In genomic region chrX:104254442-104255115, GRCh38 we compare ENCODE assay signal across 12 cellular contexts. TPM values are rescaled to one million over a fixed set of nuclear protein-coding genes. Genes with fewer than 3 reads are reported as not detected.
DNase-seq lines count a peak whose midpoint lies in the region; ATAC-seq and TF ChIP-seq lines count a peak whose summit lies in the region.
"Had no signal": no experiment of that assay in that cellular context is flagged by ENCODE, and none has a peak within 500 bp of the region (broad histone marks: within the 10 kb centered on the region; RNA-seq: fewer than 3 reads in every experiment).

Gene ESX1, minus strand, starts transcription at chrX:104254933. Its CDS starts 84 bp downstream, at chrX:104254849.

- H3K9me3 ChIP-seq in CD4-positive, alpha-beta memory T cell (ENCODE audit: control insufficient read depth in 1 of 2, low read length in 2 of 2) = no peaks in the 10 kb centered on the region
- no peaks in the 10 kb centered on the region for H3K9me3 ChIP-seq in HUES64 (ENCODE audit: insufficient read depth, low read depth, low read length)

- no peaks in the 10 kb centered on the region for H3K36me3 ChIP-seq in CD4-positive, alpha-beta memory T cell (ENCODE audit: insufficient read depth, low read length)
- H3K36me3 ChIP-seq in HUES64 (ENCODE audit: insufficient read depth, low read length) = no peaks in the 10 kb centered on the region

- CTCF ChIA-PET in CD4-positive, alpha-beta memory T cell (lab: Charles Lee; ENCODE audit: partially characterized antibody) = no interaction called here

- TF ChIP-seq CTCF in chondrocyte (IDR thresholded peaks at IDR 0.05) = no peak
- TF ChIP-seq CTCF in nephron progenitor cell (IDR thresholded peaks at IDR 0.05) = no peak

- no peak for DNase-seq in CD4-positive, alpha-beta memory T cell
- DNase-seq in chondrocyte (ENCODE audit: low spot score) (no peak), nephron progenitor cell (peak; percentile 33), NCI-H187 treated with DMSO at 0.1 percent for 48 hours (lab: John Stamatoyannopoulos, UW) (no peak), NCI-H345 treated with DMSO at 0.1 percent for 48 hours (lab: John Stamatoyannopoulos, UW; ENCODE audit: unreplicated experiment) (no peak), DMS153 treated with DMSO at 0.1 percent for 48 hours (lab: John Stamatoyannopoulos, UW; ENCODE audit: unreplicated experiment) (no peak)
- DNase-seq: activated effector memory CD4-positive, alpha-beta T cell treated with Interleukin-2 at 50 U/mL for 16 hours; stimulated activated CD4-positive, alpha-beta T cell treated with anti-CD3 and anti-CD28 coated beads, Interleukin-2, amount 100 ng/mL, for 48 hours had no signal

- intact Hi-C loops in CD4-positive, alpha-beta memory T cell (cut with micrococcal nuclease) = no loop called here

- no peak within 1 kb of the TSS for H3K27ac ChIP-seq in CD4-positive, alpha-beta memory T cell (ENCODE audit: low read depth, low read length)
- no peak within 1 kb of the TSS for H3K27ac ChIP-seq in HUES64 (ENCODE audit: low read depth, low read length)

- ATAC-seq in GM19452 (IDR thresholded peaks at IDR 0.05; ENCODE audit: unreplicated experiment) = no peak
- ATAC-seq: K562 had no signal

- H3K4me3 ChIP-seq in CD4-positive, alpha-beta memory T cell (ENCODE audit: low read length in 2 of 2) = peak within 1 kb of the TSS in 1 of 2 donors; percentile 9
- H3K4me3 ChIP-seq in HUES64 (ENCODE audit: low read length) = peak within 1 kb of the TSS; percentile 35
- H3K4me3 ChIP-seq: K562 had no signal

- POLR2A ChIA-PET in CD4-positive, alpha-beta memory T cell (lab: Charles Lee; ENCODE audit: partially characterized antibody) = no interaction called here

- H3K27me3 ChIP-seq in CD4-positive, alpha-beta memory T cell (ENCODE audit: insufficient read depth, low read length) = no peaks in the 10 kb centered on the region
- peaks cover 97% of the 10 kb centered on the region for H3K27me3 ChIP-seq in HUES64 (ENCODE audit: insufficient read depth, low read length)

- peaks cover 4 to 12% (median 8%) of the 10 kb centered on the region in 4 donors for H3K4me1 Mint-ChIP-seq in CD4-positive, alpha-beta memory T cell
- H3K4me1 Mint-ChIP-seq in chondrocyte (ENCODE audit: low read depth) (peaks cover 6% of the 10 kb centered on the region), nephron progenitor cell (peaks cover 7% of the 10 kb centered on the region)

- peaks cover 14 to 20% of the 10 kb centered on the region in 2 donors for H3K27me3 Mint-ChIP-seq in CD4-positive, alpha-beta memory T cell
- H3K27me3 Mint-ChIP-seq in chondrocyte (ENCODE audit: low read depth) (peaks cover 22% of the 10 kb centered on the region), nephron progenitor cell (ENCODE audit: low read depth, poor library complexity) (peaks cover 92% of the 10 kb centered on the region)

- no peak within 1 kb of the TSS for H3K9ac ChIP-seq in HUES64 (ENCODE audit: low read depth, low read length)

- no peaks in the 10 kb centered on the region for H3K9me3 Mint-ChIP-seq in CD4-positive, alpha-beta memory T cell
- peaks cover 5% of the 10 kb centered on the region for H3K9me3 Mint-ChIP-seq in chondrocyte (ENCODE audit: low read depth)
- H3K9me3 Mint-ChIP-seq in nephron progenitor cell = peaks cover 34% of the 10 kb centered on the region

- H3K27ac Mint-ChIP-seq in CD4-positive, alpha-beta memory T cell = no peak within 1 kb of the TSS
- H3K27ac Mint-ChIP-seq in chondrocyte (ENCODE audit: unreplicated experiment) (no peak within 1 kb of the TSS), nephron progenitor cell (no peak within 1 kb of the TSS)

- peak within 1 kb of the TSS in 7 of 8 donors; percentile 48 to 83 (median 75) for H3K4me3 Mint-ChIP-seq in CD4-positive, alpha-beta memory T cell
- peak within 1 kb of the TSS; percentile 49 for H3K4me3 Mint-ChIP-seq in chondrocyte (ENCODE audit: unreplicated experiment)
- peak within 1 kb of the TSS; percentile 80 for H3K4me3 Mint-ChIP-seq in nephron progenitor cell

- WGBS in HUES64 = 1% methylated on average over 55 of the region's 56 CpGs

- no peaks in the 10 kb centered on the region for H3K4me1 ChIP-seq in CD4-positive, alpha-beta memory T cell (ENCODE audit: insufficient read depth, low read length)
- H3K4me1 ChIP-seq in HUES64 (ENCODE audit: insufficient read depth, low read length) = peaks cover 4% of the 10 kb centered on the region; the same call in 1 of the 2 replicates

- H3K36me3 Mint-ChIP-seq in CD4-positive, alpha-beta memory T cell = no peaks in the 10 kb centered on the region
- peaks cover 2% of the 10 kb centered on the region for H3K36me3 Mint-ChIP-seq in chondrocyte (ENCODE audit: low read depth)
- H3K36me3 Mint-ChIP-seq in nephron progenitor cell (ENCODE audit: low read depth) = no peaks in the 10 kb centered on the region

RNA-seq across cellular contexts. Expression of gene ESX1, which starts in this region (rescaled TPM):
- not detected for total RNA-seq in CD4-positive, alpha-beta memory T cell
- polyA plus RNA-seq in CD4-positive, alpha-beta memory T cell = not detected
- not detected for polyA plus RNA-seq in HUES64 (2013, experiment 1 of 2)
- polyA plus RNA-seq in HUES64 (2013, experiment 2 of 2) = not detected
- not detected in 3 replicates for total RNA-seq in chondrocyte
- total RNA-seq: K562, RPMI7951 had no signal
- polyA plus RNA-seq: K562 had no signal
